In genomic region chr9:93253633-93254032, GRCh38 we compare ENCODE assay signal across 18 cellular contexts.
DNase-seq lines count a peak whose midpoint lies in the region; TF ChIP-seq lines count a peak whose summit lies in the region.
"Had no signal": no experiment of that assay in that cellular context is flagged by ENCODE, and none has a peak within 500 bp of the region (broad histone marks: within the 10 kb centered on the region; RNA-seq: fewer than 3 reads in every experiment).

No MANE protein-coding gene starts in this region.

- H3K4me1 Mint-ChIP-seq in activated naive CD4-positive, alpha-beta T cell treated with anti-CD3 and anti-CD28 coated beads, Interleukin-2, amount 10 ng/mL, durations not matched to agents 7 days and 5 days: no peaks in the 10 kb centered on the region
- H3K4me1 Mint-ChIP-seq: B cell; CD4-positive, CD25-positive, alpha-beta regulatory T cell had no signal

- peaks cover 9% of the 10 kb centered on the region for H3K36me3 ChIP-seq in left ventricle myocardium inferior
- H3K36me3 ChIP-seq in osteoblast (ENCODE audit: insufficient read depth, low read length): no peaks in the 10 kb centered on the region

- no peaks in the 10 kb centered on the region for H3K27me3 Mint-ChIP-seq in activated naive CD4-positive, alpha-beta T cell treated with anti-CD3 and anti-CD28 coated beads, Interleukin-2, amount 10 ng/mL, durations not matched to agents 7 days and 5 days
- H3K27me3 Mint-ChIP-seq: B cell had no signal

- no peaks in the 10 kb centered on the region for H4K20me1 ChIP-seq in osteoblast (ENCODE audit: insufficient read depth, low read length)
- H4K20me1 ChIP-seq: BLaER1 had no signal

- H3K27ac ChIP-seq in left ventricle myocardium inferior (replicated peaks) (no peak overlapping the region), osteoblast (ENCODE audit: low read depth, low read length) (no peak overlapping the region)
- H3K27ac ChIP-seq: 22Rv1, BLaER1, C4-2B had no signal

- H3K4me3 ChIP-seq in left ventricle myocardium inferior: no peak overlapping the region
- H3K4me3 ChIP-seq in osteoblast (ENCODE audit: insufficient read depth, low read length): no peak overlapping the region
- H3K4me3 ChIP-seq: BLaER1, GM23338 had no signal

- no peaks in the 10 kb centered on the region for H3K9me3 Mint-ChIP-seq in activated naive CD4-positive, alpha-beta T cell treated with anti-CD3 and anti-CD28 coated beads, Interleukin-2, amount 10 ng/mL, durations not matched to agents 7 days and 5 days
- H3K9me3 Mint-ChIP-seq: CD4-positive, CD25-positive, alpha-beta regulatory T cell; CD8-positive, alpha-beta T cell; GM23338; H9 had no signal

- no peaks in the 10 kb centered on the region for H3K27me3 ChIP-seq in left ventricle myocardium inferior (ENCODE audit: low read depth)
- peaks cover 7% of the 10 kb centered on the region for H3K27me3 ChIP-seq in osteoblast (ENCODE audit: insufficient read depth, low read length)
- H3K27me3 ChIP-seq: BLaER1 had no signal

- TF ChIP-seq CTCF in left ventricle myocardium inferior (IDR thresholded peaks at IDR 0.05; ENCODE audit: borderline replicate concordance) (no peak), osteoblast (IDR thresholded peaks at IDR 0.05; ENCODE audit: extremely low read depth, low read depth, low read length) (no peak)

- H3K4me1 ChIP-seq in left ventricle myocardium inferior (peaks cover 15% of the 10 kb centered on the region), osteoblast (ENCODE audit: insufficient read depth, low read length) (no peaks in the 10 kb centered on the region)
- H3K4me1 ChIP-seq: Caco-2 had no signal

- H3K36me3 Mint-ChIP-seq in activated naive CD4-positive, alpha-beta T cell treated with anti-CD3 and anti-CD28 coated beads, Interleukin-2, amount 10 ng/mL, durations not matched to agents 7 days and 5 days: no peaks in the 10 kb centered on the region
- H3K36me3 Mint-ChIP-seq: CD4-positive, CD25-positive, alpha-beta regulatory T cell; CD8-positive, alpha-beta T cell had no signal

- H3K4me2 ChIP-seq in osteoblast (ENCODE audit: insufficient read depth, low read length): no peak overlapping the region
- H3K4me2 ChIP-seq: BLaER1, GM23338 had no signal

- no peak overlapping the region for H2AFZ ChIP-seq in osteoblast (ENCODE audit: low read length)
- H2AFZ ChIP-seq: GM23338 had no signal

- intact Hi-C loops in cardiac septum (cut with DNase I): no loop called here
- intact Hi-C loops in left ventricle myocardium inferior (cut with micrococcal nuclease): no loop called here

- no peaks in the 10 kb centered on the region for H3K79me2 ChIP-seq in osteoblast (ENCODE audit: insufficient read depth, low read length)

- no peak overlapping the region for H3K27ac Mint-ChIP-seq in activated naive CD4-positive, alpha-beta T cell treated with anti-CD3 and anti-CD28 coated beads, Interleukin-2, amount 10 ng/mL, durations not matched to agents 7 days and 5 days
- H3K27ac Mint-ChIP-seq: B cell; CD8-positive, alpha-beta T cell; GM23338 had no signal

- H3K4me3 Mint-ChIP-seq in activated naive CD4-positive, alpha-beta T cell treated with anti-CD3 and anti-CD28 coated beads, Interleukin-2, amount 10 ng/mL, durations not matched to agents 7 days and 5 days: no peak overlapping the region
- H3K4me3 Mint-ChIP-seq: B cell; CD4-positive, CD25-positive, alpha-beta regulatory T cell; CD8-positive, alpha-beta T cell; GM23338; H9 had no signal

- peak; percentile 3 for DNase-seq in activated naive CD4-positive, alpha-beta T cell treated with anti-CD3 and anti-CD28 coated beads, Interleukin-2, amount 10 ng/mL, durations not matched to agents 7 days and 5 days
- no peak for DNase-seq in activated naive CD4-positive, alpha-beta T cell treated with Interleukin-2 at 50 U/mL for 16 hours
- DNase-seq in cardiac septum (ENCODE audit: low spot score) (peak; percentile 17), left ventricle myocardium inferior (no peak), osteoblast (ENCODE audit: insufficient read length, low spot score, missing footprints) (peak; percentile 50), HUDEP-2 (lab: John Stamatoyannopoulos, UW; ENCODE audit: unreplicated experiment in 76 of 76) (no peak), HuH-7 (ENCODE audit: low spot score) (no peak)
- DNase-seq: CD4-positive, CD25-positive, alpha-beta regulatory T cell; CD8-positive, alpha-beta T cell; DMS153; DND-41 had no signal

- CTCF ChIA-PET in activated naive CD4-positive, alpha-beta T cell treated with anti-CD3 and anti-CD28 coated beads, Interleukin-2, amount 10 ng/mL, durations not matched to agents 7 days and 5 days (lab: Charles Lee): interaction anchor here (0.8 kb wide), 1 partner anchor 9 kb away, joined by 3 read pairs; no protein-coding TSS in a partner anchor

- H3K9me3 ChIP-seq in left ventricle myocardium inferior (replicated peaks): no peaks in the 10 kb centered on the region
- no peaks in the 10 kb centered on the region for H3K9me3 ChIP-seq in osteoblast (ENCODE audit: low read depth, low read length)
- H3K9me3 ChIP-seq: BLaER1, Caco-2 had no signal

Comparison
In these comparisons a context has a peak if more than half of its experiments do, and no peak if none do; other contexts are left out.
1. DNase-seq: peak in activated naive CD4-positive, alpha-beta T cell treated with anti-CD3 and anti-CD28 coated beads, Interleukin-2, amount 10 ng/mL, durations not matched to agents 7 days and 5 days (single experiment), cardiac septum (single experiment) and osteoblast (single experiment); none in activated naive CD4-positive, alpha-beta T cell treated with Interleukin-2 at 50 U/mL for 16 hours (single experiment), left ventricle myocardium inferior (single experiment), HUDEP-2 (0 of 76) and HuH-7 (single experiment).